ENCODE assay signal across 23 cellular contexts in the genomic region with DNA sequence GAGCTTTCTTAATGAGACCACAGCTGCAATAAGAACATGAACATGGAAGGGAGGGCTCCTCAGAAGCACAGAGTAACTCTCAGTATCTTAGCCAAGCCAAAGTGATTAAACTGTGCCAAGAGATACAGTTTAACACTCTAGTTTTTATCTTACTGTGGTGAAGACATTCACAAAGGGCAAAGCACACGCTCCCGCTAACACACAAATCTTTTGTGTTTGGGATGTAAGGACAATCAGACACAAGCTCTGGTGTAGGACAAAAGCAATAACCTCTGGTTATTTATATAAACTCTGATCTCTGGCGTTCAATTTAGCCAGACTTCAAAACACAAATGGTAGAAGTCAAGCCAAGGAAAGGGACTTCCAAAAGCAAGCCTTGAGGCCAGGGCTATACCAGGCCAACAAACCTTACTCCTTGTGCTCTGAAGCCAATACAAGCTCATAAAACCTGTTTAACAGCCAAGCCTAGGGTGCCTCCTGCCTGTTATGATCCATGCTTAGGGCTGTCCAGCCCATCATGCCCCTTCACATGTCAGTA.
"Had no signal": no experiment of that assay in that cellular context is flagged by ENCODE, and none has a peak within 500 bp of the region (broad histone marks: within the 10 kb centered on the region; RNA-seq: fewer than 3 reads in every experiment).

No MANE protein-coding gene starts in this region.

- H3K9me3 ChIP-seq: gastrocnemius medialis, lower lobe of right lung, pancreas, SK-N-SH, spleen, transverse colon, vagina had no signal

- H3K4me1 Mint-ChIP-seq: immature natural killer cell, natural killer cell had no signal

- H3K36me3 ChIP-seq: gastrocnemius medialis, lower lobe of right lung, pancreas, spleen, transverse colon, vagina had no signal

- H3K36me3 Mint-ChIP-seq: natural killer cell, T-cell had no signal

- H3K27ac ChIP-seq: epithelial cell of prostate, gastrocnemius medialis, lower lobe of right lung, pancreas, spleen, transverse colon, vagina had no signal

- H3K27me3 Mint-ChIP-seq: activated CD4-positive, alpha-beta T cell treated with anti-CD3 and anti-CD28 coated beads, Interleukin-2, amount 10 ng/mL, durations not matched to agents 7 days and 5 days had no signal

- FAIRE-seq: bronchial epithelial cell, pancreas had no signal

- DNase-seq: activated CD4-positive, alpha-beta T cell treated with anti-CD3 and anti-CD28 coated beads, Interleukin-2, amount 10 ng/mL, durations not matched to agents 7 days and 5 days; activated CD4-positive, CD25-positive, alpha-beta regulatory T cell; activated CD8-positive, alpha-beta T cell treated with anti-CD3 and anti-CD28 coated beads, Interleukin-2, amount 10 ng/mL, durations not matched to agents 7 days and 5 days; activated naive CD4-positive, alpha-beta T cell treated with anti-CD3 and anti-CD28 coated beads for 36 hours; activated T-cell treated with anti-CD3 and anti-CD28 coated beads, Interleukin-2, amount 50 U/mL, for 4 hours; anterior cingulate cortex; dermis blood vessel endothelial cell; effector memory CD8-positive, alpha-beta T cell; gastrocnemius medialis; head of caudate nucleus; immature natural killer cell; lower lobe of right lung; natural killer cell; pancreas; SK-N-SH; stimulated activated naive CD4-positive, alpha-beta T cell; substantia nigra; T-cell; transverse colon had no signal

- H3K27ac Mint-ChIP-seq: activated CD4-positive, alpha-beta T cell treated with anti-CD3 and anti-CD28 coated beads, Interleukin-2, amount 10 ng/mL, durations not matched to agents 7 days and 5 days; activated CD8-positive, alpha-beta T cell treated with anti-CD3 and anti-CD28 coated beads, Interleukin-2, amount 10 ng/mL, durations not matched to agents 7 days and 5 days; activated naive CD4-positive, alpha-beta T cell treated with anti-CD3 and anti-CD28 coated beads for 36 hours; effector memory CD8-positive, alpha-beta T cell; immature natural killer cell; natural killer cell; T-cell had no signal

- H3K4me3 ChIP-seq: gastrocnemius medialis, lower lobe of right lung, pancreas, spleen, transverse colon, vagina had no signal

- H3K27me3 ChIP-seq: gastrocnemius medialis, pancreas, spleen, transverse colon, vagina had no signal

- H3K4me3 Mint-ChIP-seq: activated CD4-positive, alpha-beta T cell treated with anti-CD3 and anti-CD28 coated beads, Interleukin-2, amount 10 ng/mL, durations not matched to agents 7 days and 5 days; activated CD8-positive, alpha-beta T cell treated with anti-CD3 and anti-CD28 coated beads, Interleukin-2, amount 10 ng/mL, durations not matched to agents 7 days and 5 days; activated naive CD4-positive, alpha-beta T cell treated with anti-CD3 and anti-CD28 coated beads for 36 hours; activated T-cell treated with anti-CD3 and anti-CD28 coated beads, Interleukin-2, amount 50 U/mL, for 4 hours; effector memory CD8-positive, alpha-beta T cell; immature natural killer cell; natural killer cell; T-cell had no signal

- H3K9me3 Mint-ChIP-seq: activated naive CD4-positive, alpha-beta T cell treated with anti-CD3 and anti-CD28 coated beads for 36 hours; activated T-cell treated with anti-CD3 and anti-CD28 coated beads, Interleukin-2, amount 50 U/mL, for 4 hours; effector memory CD8-positive, alpha-beta T cell; immature natural killer cell; natural killer cell; T-cell had no signal

- H3K4me1 ChIP-seq: pancreas, spleen, transverse colon had no signal

- ATAC-seq: activated CD8-positive, alpha-beta T cell treated with anti-CD3 and anti-CD28 coated beads, Interleukin-2, amount 10 ng/mL, durations not matched to agents 7 days and 5 days; activated T-cell treated with anti-CD3 and anti-CD28 coated beads, Interleukin-2, amount 50 U/mL, for 4 hours; effector memory CD8-positive, alpha-beta T cell; gastrocnemius medialis; lower lobe of right lung; natural killer cell; pancreas; T-cell had no signal
